23 cellular contexts compared by ENCODE assay signal in genomic region chr14:53564870-53565269, GRCh38.
DNase-seq lines count a peak whose midpoint lies in the region; ATAC-seq and TF ChIP-seq lines count a peak whose summit lies in the region.
"Had no signal": no experiment of that assay in that cellular context is flagged by ENCODE, and none has a peak within 500 bp of the region (broad histone marks: within the 10 kb centered on the region; RNA-seq: fewer than 3 reads in every experiment).

No MANE protein-coding gene starts in this region.

- no peaks in the 10 kb centered on the region for H3K36me3 ChIP-seq in BLaER1
- H3K36me3 ChIP-seq: BE2C had no signal

- no peak for TF ChIP-seq CTCF in epithelial cell of esophagus (IDR thresholded peaks at IDR 0.05; ENCODE audit: insufficient read depth, low read depth, low read length, missing control alignments)

- DNase-seq in epithelial cell of esophagus (ENCODE audit: low read depth) (peak; percentile 14), hepatic stellate cell (ENCODE audit: low spot score) (no peak), Right ventricle myocardium superior (no peak), HK-2 (ENCODE audit: unreplicated experiment) (no peak)
- DNase-seq in activated CD4-positive, alpha-beta T cell treated with anti-CD3 and anti-CD28 coated beads, Interleukin-2, amount 50 U/mL, for 4 hours = no peak
- DNase-seq: 8988T; BE2C; Caco-2; CD4-positive, alpha-beta T cell; DMS153; GF-D8; HFFc6; KBM-7; NCI-H1694 treated with DMSO at 0.1 percent for 48 hours; NCI-H510A; NCI-H748 treated with DMSO at 0.1 percent for 48 hours; NK-92 treated with Interleukin-12 subunit alpha and Interleukin-12 subunit beta, amount 100 ng/mL, for 24 hours; SHP77 had no signal

- ATAC-seq in GM21619 (IDR thresholded peaks at IDR 0.05; ENCODE audit: unreplicated experiment) = peak; percentile 60
- ATAC-seq in HG03442 (IDR thresholded peaks at IDR 0.05; ENCODE audit: unreplicated experiment) = peak; percentile 41
- no peak for ATAC-seq in Right ventricle myocardium superior (ENCODE audit: poor library complexity)
- ATAC-seq: HepG2 had no signal

- H3K27ac ChIP-seq in BLaER1 = no peak overlapping the region
- H3K27ac ChIP-seq: SK-N-MC had no signal

- H3K4me3 ChIP-seq in BLaER1 (no peak overlapping the region), epithelial cell of esophagus (ENCODE audit: low read length) (no peak overlapping the region)
- H3K4me3 ChIP-seq: SK-N-MC had no signal

- peaks cover 15% of the 10 kb centered on the region for H3K9me3 ChIP-seq in BLaER1
- H3K9me3 ChIP-seq: BE2C, Caco-2 had no signal

- no peaks in the 10 kb centered on the region for H4K20me1 ChIP-seq in BLaER1

- 0 out of 2 replicates have a peak overlapping the region, but pooled peaks have one; percentile 4 for H3K4me2 ChIP-seq in BLaER1

- peaks cover 8% of the 10 kb centered on the region; the same call in 1 of the 2 replicates for H3K4me1 ChIP-seq in BLaER1
- H3K4me1 ChIP-seq: BE2C had no signal

- no peaks in the 10 kb centered on the region for H3K27me3 ChIP-seq in BLaER1
- H3K27me3 ChIP-seq: BE2C had no signal

- intact Hi-C loops in Right ventricle myocardium superior (cut with DNase I) = no loop called here

- no peak overlapping the region for H3K9ac ChIP-seq in BLaER1
